19 cellular contexts compared by ENCODE assay signal in the genomic region with DNA sequence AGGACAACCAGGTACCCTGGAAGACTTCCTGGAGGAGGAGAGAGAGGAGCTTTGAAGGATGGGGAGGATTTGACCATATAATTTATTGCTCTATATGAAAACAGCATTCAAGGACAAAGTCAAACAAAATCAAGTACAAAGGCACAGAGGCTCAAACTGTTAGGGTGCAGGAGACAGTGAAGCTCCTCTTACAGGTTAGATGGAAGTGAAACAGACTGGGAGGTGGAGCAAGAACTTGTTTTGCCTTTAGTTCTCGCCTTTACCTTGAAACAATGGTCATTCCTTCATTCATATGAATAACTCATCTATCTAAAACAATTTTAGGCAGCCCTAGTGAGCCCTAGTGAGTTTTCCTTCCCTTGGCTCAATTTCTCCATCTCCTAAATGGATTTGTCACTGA.
"Had no signal": no experiment of that assay in that cellular context is flagged by ENCODE, and none has a peak within 500 bp of the region (broad histone marks: within the 10 kb centered on the region; RNA-seq: fewer than 3 reads in every experiment).

No MANE protein-coding gene starts in this region.

- H3K27me3 Mint-ChIP-seq: activated CD8-positive, alpha-beta T cell treated with anti-CD3 and anti-CD28 coated beads for 36 hours; stimulated activated naive CD8-positive, alpha-beta T cell treated with anti-CD3 and anti-CD28 coated beads, Interleukin-15, amount 100 ng/mL, for 72 hours had no signal

- H3K36me3 ChIP-seq: breast epithelium, esophagus muscularis mucosa, heart right ventricle, neural progenitor cell, uterus had no signal

- H3K9me3 ChIP-seq: breast epithelium, esophagus muscularis mucosa, heart right ventricle, uterus had no signal

- H3K4me1 ChIP-seq: breast epithelium, neural progenitor cell had no signal

- DNase-seq: activated CD4-positive, alpha-beta T cell treated with anti-CD3 and anti-CD28 coated beads, Interleukin-2, amount 50 U/mL, for 1 hour; activated CD8-positive, alpha-beta T cell treated with anti-CD3 and anti-CD28 coated beads for 36 hours; activated T-cell treated with anti-CD3 and anti-CD28 coated beads, Interleukin-2, amount 50 U/mL, for 48 hours; central memory CD4-positive, alpha-beta T cell; endodermal cell; heart right ventricle; natural killer cell; occipital lobe; stimulated activated naive CD8-positive, alpha-beta T cell treated with anti-CD3 and anti-CD28 coated beads, Interleukin-15, amount 100 ng/mL, for 72 hours; substantia nigra; T1000; uterus had no signal

- ATAC-seq: activated CD8-positive, alpha-beta T cell treated with anti-CD3 and anti-CD28 coated beads for 36 hours; activated naive CD4-positive, alpha-beta T cell treated with anti-CD3 and anti-CD28 coated beads, Interleukin-2, amount 50 U/mL, for 72 hours; foreskin keratinocyte; natural killer cell; stimulated activated naive CD8-positive, alpha-beta T cell treated with anti-CD3 and anti-CD28 coated beads, Interleukin-15, amount 100 ng/mL, for 72 hours had no signal

- H2AFZ ChIP-seq: neural progenitor cell had no signal

- H3K9ac ChIP-seq: neural progenitor cell had no signal

- H3K4me3 Mint-ChIP-seq: activated CD8-positive, alpha-beta T cell treated with anti-CD3 and anti-CD28 coated beads for 36 hours; endodermal cell; natural killer cell; neural progenitor cell; stimulated activated naive CD8-positive, alpha-beta T cell treated with anti-CD3 and anti-CD28 coated beads, Interleukin-15, amount 100 ng/mL, for 72 hours; type B pancreatic cell had no signal

- H3K27me3 ChIP-seq: breast epithelium, esophagus muscularis mucosa, heart right ventricle, neural progenitor cell, uterus had no signal

- H3K27ac ChIP-seq: breast epithelium, esophagus muscularis mucosa, foreskin keratinocyte, heart right ventricle, neural progenitor cell, uterus had no signal

- H3K27ac Mint-ChIP-seq: activated CD8-positive, alpha-beta T cell treated with anti-CD3 and anti-CD28 coated beads for 36 hours; activated naive CD4-positive, alpha-beta T cell treated with anti-CD3 and anti-CD28 coated beads, Interleukin-2, amount 50 U/mL, for 72 hours; activated T-helper 2 cell treated with anti-CD3 and anti-CD28 coated beads, Interferon-gamma antibody, Interleukin-2, Interleukin-4, amounts not matched to agents 10 μg/mL and 5 μg/mL and 100 μg/mL, durations not matched to agents 14 hours and 24 hours and 36 hours; endodermal cell; natural killer cell; neural progenitor cell; type B pancreatic cell had no signal

- H3K4me2 ChIP-seq: neural progenitor cell had no signal

- H3K4me3 ChIP-seq: breast epithelium, esophagus muscularis mucosa, heart right ventricle, neural progenitor cell, uterus had no signal

- H3K36me3 Mint-ChIP-seq: activated naive CD4-positive, alpha-beta T cell treated with anti-CD3 and anti-CD28 coated beads, Interleukin-2, amount 50 U/mL, for 72 hours; natural killer cell; neural progenitor cell; type B pancreatic cell had no signal
